ENCODE assay signal across 16 cellular contexts in the genomic region with DNA sequence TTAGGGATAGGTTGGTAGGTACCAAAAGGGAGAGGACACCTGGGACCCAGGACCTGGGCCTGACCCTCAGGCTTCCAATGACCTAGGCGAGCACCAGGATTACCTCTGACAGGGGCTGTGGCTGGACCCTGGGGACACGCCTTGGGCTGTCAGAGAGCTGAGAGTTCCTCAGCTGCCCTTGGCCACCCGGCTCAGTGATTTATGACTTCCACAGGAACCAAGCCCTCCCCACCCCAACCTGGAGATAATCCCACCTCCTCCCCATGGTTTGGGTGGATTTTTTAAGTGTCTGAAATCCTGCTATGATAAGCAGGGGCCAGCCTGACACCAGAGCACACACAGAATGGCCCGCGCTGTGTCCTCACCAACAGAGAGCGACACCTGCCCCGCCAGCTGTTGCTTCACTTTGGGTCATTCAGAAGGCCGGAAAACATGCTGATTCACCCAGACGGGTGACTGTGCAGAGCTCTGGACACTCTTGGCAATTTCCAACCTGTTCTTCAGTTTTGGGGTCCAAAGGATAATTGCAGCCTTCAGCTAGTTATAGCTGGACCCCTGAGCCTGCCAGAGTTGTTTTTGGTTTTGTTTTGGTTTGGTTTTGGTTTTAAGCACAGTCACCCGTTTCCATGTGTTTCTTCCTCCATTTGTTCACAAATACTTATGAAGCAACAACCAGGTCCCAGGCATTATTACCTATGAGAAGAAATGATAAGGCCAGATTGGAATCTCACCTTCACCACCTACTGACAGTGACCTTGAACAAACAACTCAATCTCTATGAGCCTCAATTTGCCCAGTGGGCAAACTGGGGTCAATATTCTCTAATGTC.
"Had no signal": no experiment of that assay in that cellular context is flagged by ENCODE, and none has a peak within 500 bp of the region (broad histone marks: within the 10 kb centered on the region; RNA-seq: fewer than 3 reads in every experiment).

No MANE protein-coding gene starts in this region.

- H3K36me3 Mint-ChIP-seq: mesothelial cell of epicardium; neural progenitor cell; stimulated activated memory B cell treated with anti-CD40 and anti-IgM and Interleukin-4, amounts not matched to agents 10 μg/mL and 1 μg/mL and 100 μg/mL, for 72 hours had no signal

- ATAC-seq: heart left ventricle; left cardiac atrium; stimulated activated memory B cell treated with anti-CD40 and anti-IgM and Interleukin-4, amounts not matched to agents 10 μg/mL and 1 μg/mL and 100 μg/mL, for 72 hours had no signal

- H3K4me3 Mint-ChIP-seq: endodermal cell; mesothelial cell of epicardium; neural progenitor cell; stimulated activated memory B cell treated with anti-CD40 and anti-IgM and Interleukin-4, amounts not matched to agents 10 μg/mL and 1 μg/mL and 100 μg/mL, for 72 hours had no signal

- H3K27ac Mint-ChIP-seq: endodermal cell; mesothelial cell of epicardium; neural progenitor cell; stimulated activated memory B cell treated with anti-CD40 and anti-IgM and Interleukin-4, amounts not matched to agents 10 μg/mL and 1 μg/mL and 100 μg/mL, for 72 hours had no signal

- H3K27me3 ChIP-seq: ascending aorta, heart left ventricle, neural progenitor cell had no signal

- H3K4me3 ChIP-seq: ascending aorta, dorsolateral prefrontal cortex, heart left ventricle, lung, neural progenitor cell had no signal

- H3K36me3 ChIP-seq: ascending aorta, heart left ventricle, neural progenitor cell had no signal

- H3K27ac ChIP-seq: ascending aorta, dorsolateral prefrontal cortex, heart left ventricle, neural progenitor cell, parathyroid adenoma had no signal

- DNase-seq: activated CD4-positive, alpha-beta T cell treated with anti-CD3 and anti-CD28 coated beads for 1 hour; activated CD4-positive, alpha-beta T cell treated with anti-CD3 and anti-CD28 coated beads, Interleukin-2, amount 50 U/mL, for 4 hours; activated naive CD4-positive, alpha-beta T cell treated with Interleukin-2 at 50 U/mL for 16 hours; activated T-cell treated with anti-CD3 and anti-CD28 coated beads for 4 hours; dorsolateral prefrontal cortex; endodermal cell; heart left ventricle; left cardiac atrium; stimulated activated CD4-positive, alpha-beta T cell treated with anti-CD3 and anti-CD28 coated beads, Interleukin-2, amount 100 ng/mL, for 48 hours; T-helper 9 cell had no signal

- H3K9me3 ChIP-seq: ascending aorta had no signal

- H3K9me3 Mint-ChIP-seq: endodermal cell, mesothelial cell of epicardium, neural progenitor cell had no signal

- H3K4me1 ChIP-seq: ascending aorta, parathyroid adenoma had no signal

- H3K4me1 Mint-ChIP-seq: mesothelial cell of epicardium; stimulated activated memory B cell treated with anti-CD40 and anti-IgM and Interleukin-4, amounts not matched to agents 10 μg/mL and 1 μg/mL and 100 μg/mL, for 72 hours had no signal
